Comparison of ENCODE assay signal across 2 cellular contexts in the genomic region with DNA sequence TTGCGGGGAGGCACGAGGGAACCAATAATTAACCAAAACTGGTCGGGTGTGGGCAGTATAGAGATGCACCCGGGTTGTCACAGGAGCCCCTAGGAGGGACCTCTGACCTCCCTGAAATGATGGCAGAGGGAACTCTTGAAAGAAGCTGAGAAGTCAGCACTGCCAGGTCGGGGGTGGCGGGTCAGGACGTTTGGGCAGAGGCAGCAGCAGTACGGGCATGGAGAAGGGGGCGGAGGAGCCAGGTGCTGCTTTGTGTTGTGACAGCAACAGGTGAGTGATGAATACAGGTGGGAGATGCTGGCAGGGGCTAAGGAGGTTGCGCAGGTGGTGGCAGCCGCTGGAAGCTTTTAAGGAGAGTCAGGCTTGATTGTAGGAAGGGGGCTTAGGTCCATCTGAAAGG.
TF ChIP-seq lines count a peak whose summit lies in the region.

No MANE protein-coding gene starts in this region.

TF ChIP-seq in SK-N-SH, 30 proteins besides CTCF, POLR2A, EP300 and RAD21 (continued from another document):
- TF ChIP-seq, protein P1, sequence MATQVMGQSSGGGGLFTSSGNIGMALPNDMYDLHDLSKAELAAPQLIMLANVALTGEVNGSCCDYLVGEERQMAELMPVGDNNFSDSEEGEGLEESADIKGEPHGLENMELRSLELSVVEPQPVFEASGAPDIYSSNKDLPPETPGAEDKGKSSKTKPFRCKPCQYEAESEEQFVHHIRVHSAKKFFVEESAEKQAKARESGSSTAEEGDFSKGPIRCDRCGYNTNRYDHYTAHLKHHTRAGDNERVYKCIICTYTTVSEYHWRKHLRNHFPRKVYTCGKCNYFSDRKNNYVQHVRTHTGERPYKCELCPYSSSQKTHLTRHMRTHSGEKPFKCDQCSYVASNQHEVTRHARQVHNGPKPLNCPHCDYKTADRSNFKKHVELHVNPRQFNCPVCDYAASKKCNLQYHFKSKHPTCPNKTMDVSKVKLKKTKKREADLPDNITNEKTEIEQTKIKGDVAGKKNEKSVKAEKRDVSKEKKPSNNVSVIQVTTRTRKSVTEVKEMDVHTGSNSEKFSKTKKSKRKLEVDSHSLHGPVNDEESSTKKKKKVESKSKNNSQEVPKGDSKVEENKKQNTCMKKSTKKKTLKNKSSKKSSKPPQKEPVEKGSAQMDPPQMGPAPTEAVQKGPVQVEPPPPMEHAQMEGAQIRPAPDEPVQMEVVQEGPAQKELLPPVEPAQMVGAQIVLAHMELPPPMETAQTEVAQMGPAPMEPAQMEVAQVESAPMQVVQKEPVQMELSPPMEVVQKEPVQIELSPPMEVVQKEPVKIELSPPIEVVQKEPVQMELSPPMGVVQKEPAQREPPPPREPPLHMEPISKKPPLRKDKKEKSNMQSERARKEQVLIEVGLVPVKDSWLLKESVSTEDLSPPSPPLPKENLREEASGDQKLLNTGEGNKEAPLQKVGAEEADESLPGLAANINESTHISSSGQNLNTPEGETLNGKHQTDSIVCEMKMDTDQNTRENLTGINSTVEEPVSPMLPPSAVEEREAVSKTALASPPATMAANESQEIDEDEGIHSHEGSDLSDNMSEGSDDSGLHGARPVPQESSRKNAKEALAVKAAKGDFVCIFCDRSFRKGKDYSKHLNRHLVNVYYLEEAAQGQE (IDR thresholded peaks at IDR 0.05; ENCODE audit: low read depth, low read length): no peak
- TF ChIP-seq SIN3A (IDR thresholded peaks at IDR 0.05; ENCODE audit: borderline replicate concordance, low read depth, low read length) (no peak), SMC3 (IDR thresholded peaks at IDR 0.05; ENCODE audit: low read depth, low read length) (no peak), POLR2AphosphoS5 (IDR thresholded peaks at IDR 0.05; ENCODE audit: low read depth, low read length) (no peak), FOXJ3 (CRISPR knock-in tag; IDR thresholded peaks at IDR 0.05) (no peak), GATA2 (CRISPR knock-in tag; IDR thresholded peaks at IDR 0.05) (no peak), RXRA (IDR thresholded peaks at IDR 0.05; ENCODE audit: borderline replicate concordance, low read depth) (no peak), TEAD4 (IDR thresholded peaks at IDR 0.05; ENCODE audit: borderline replicate concordance, insufficient read depth) (no peak)
- TF ChIP-seq, protein P2, sequence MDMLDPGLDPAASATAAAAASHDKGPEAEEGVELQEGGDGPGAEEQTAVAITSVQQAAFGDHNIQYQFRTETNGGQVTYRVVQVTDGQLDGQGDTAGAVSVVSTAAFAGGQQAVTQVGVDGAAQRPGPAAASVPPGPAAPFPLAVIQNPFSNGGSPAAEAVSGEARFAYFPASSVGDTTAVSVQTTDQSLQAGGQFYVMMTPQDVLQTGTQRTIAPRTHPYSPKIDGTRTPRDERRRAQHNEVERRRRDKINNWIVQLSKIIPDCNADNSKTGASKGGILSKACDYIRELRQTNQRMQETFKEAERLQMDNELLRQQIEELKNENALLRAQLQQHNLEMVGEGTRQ (IDR thresholded peaks at IDR 0.05; ENCODE audit: borderline replicate concordance, low read depth, low read length): no peak
- TF ChIP-seq, protein P3, sequence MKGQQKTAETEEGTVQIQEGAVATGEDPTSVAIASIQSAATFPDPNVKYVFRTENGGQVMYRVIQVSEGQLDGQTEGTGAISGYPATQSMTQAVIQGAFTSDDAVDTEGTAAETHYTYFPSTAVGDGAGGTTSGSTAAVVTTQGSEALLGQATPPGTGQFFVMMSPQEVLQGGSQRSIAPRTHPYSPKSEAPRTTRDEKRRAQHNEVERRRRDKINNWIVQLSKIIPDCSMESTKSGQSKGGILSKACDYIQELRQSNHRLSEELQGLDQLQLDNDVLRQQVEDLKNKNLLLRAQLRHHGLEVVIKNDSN (IDR thresholded peaks at IDR 0.05; ENCODE audit: borderline replicate concordance, low read depth): no peak

TF ChIP-seq in SK-N-SH treated with all-trans-retinoic acid at 6 μM for 48 hours, 23 proteins besides CTCF, POLR2A, EP300 and RAD21 (continued from another document):
- TF ChIP-seq ARNTL (CRISPR knock-in tag; IDR thresholded peaks at IDR 0.05; ENCODE audit: borderline replicate concordance, low read depth): no peak
- TF ChIP-seq ZNF70 (CRISPR knock-in tag; IDR thresholded peaks at IDR 0.05): no peak
- no peak for TF ChIP-seq SNAI2 (CRISPR knock-in tag; IDR thresholded peaks at IDR 0.05)
- TF ChIP-seq, protein P4, sequence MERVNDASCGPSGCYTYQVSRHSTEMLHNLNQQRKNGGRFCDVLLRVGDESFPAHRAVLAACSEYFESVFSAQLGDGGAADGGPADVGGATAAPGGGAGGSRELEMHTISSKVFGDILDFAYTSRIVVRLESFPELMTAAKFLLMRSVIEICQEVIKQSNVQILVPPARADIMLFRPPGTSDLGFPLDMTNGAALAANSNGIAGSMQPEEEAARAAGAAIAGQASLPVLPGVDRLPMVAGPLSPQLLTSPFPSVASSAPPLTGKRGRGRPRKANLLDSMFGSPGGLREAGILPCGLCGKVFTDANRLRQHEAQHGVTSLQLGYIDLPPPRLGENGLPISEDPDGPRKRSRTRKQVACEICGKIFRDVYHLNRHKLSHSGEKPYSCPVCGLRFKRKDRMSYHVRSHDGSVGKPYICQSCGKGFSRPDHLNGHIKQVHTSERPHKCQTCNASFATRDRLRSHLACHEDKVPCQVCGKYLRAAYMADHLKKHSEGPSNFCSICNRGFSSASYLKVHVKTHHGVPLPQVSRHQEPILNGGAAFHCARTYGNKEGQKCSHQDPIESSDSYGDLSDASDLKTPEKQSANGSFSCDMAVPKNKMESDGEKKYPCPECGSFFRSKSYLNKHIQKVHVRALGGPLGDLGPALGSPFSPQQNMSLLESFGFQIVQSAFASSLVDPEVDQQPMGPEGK (CRISPR knock-in tag; IDR thresholded peaks at IDR 0.05; ENCODE audit: borderline replicate concordance): no peak
- TF ChIP-seq OSR1 (CRISPR knock-in tag; IDR thresholded peaks at IDR 0.05): no peak
- TF ChIP-seq ZC3H10 (CRISPR knock-in tag; IDR thresholded peaks at IDR 0.05): no peak
- TF ChIP-seq, protein P5, sequence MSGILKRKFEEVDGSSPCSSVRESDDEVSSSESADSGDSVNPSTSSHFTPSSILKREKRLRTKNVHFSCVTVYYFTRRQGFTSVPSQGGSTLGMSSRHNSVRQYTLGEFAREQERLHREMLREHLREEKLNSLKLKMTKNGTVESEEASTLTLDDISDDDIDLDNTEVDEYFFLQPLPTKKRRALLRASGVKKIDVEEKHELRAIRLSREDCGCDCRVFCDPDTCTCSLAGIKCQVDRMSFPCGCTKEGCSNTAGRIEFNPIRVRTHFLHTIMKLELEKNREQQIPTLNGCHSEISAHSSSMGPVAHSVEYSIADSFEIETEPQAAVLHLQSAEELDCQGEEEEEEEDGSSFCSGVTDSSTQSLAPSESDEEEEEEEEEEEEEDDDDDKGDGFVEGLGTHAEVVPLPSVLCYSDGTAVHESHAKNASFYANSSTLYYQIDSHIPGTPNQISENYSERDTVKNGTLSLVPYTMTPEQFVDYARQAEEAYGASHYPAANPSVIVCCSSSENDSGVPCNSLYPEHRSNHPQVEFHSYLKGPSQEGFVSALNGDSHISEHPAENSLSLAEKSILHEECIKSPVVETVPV (CRISPR knock-in tag; IDR thresholded peaks at IDR 0.05): no peak
- TF ChIP-seq BACH2 (CRISPR knock-in tag; IDR thresholded peaks at IDR 0.05; ENCODE audit: borderline replicate concordance): no peak
- TF ChIP-seq ZFP30 (CRISPR knock-in tag; IDR thresholded peaks at IDR 0.05): no peak
- no peak for TF ChIP-seq ZNF565 (CRISPR knock-in tag; conservative IDR thresholded peaks at IDR 0.05; ENCODE audit: low read depth)
- TF ChIP-seq, protein P6, sequence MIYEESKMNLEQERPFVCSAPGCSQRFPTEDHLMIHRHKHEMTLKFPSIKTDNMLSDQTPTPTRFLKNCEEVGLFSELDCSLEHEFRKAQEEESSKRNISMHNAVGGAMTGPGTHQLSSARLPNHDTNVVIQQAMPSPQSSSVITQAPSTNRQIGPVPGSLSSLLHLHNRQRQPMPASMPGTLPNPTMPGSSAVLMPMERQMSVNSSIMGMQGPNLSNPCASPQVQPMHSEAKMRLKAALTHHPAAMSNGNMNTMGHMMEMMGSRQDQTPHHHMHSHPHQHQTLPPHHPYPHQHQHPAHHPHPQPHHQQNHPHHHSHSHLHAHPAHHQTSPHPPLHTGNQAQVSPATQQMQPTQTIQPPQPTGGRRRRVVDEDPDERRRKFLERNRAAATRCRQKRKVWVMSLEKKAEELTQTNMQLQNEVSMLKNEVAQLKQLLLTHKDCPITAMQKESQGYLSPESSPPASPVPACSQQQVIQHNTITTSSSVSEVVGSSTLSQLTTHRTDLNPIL (CRISPR knock-in tag; IDR thresholded peaks at IDR 0.05; ENCODE audit: low read depth): no peak
